25 cellular contexts compared by ENCODE assay signal in genomic region chr19:54704928-54705327, GRCh38. TPM values are rescaled to one million over a fixed set of nuclear protein-coding genes. Genes with fewer than 3 reads are reported as not detected.
DNase-seq lines count a peak whose midpoint lies in the region; ATAC-seq and TF ChIP-seq lines count a peak whose summit lies in the region.
"Had no signal": no experiment of that assay in that cellular context is flagged by ENCODE, and none has a peak within 500 bp of the region (broad histone marks: within the 10 kb centered on the region; RNA-seq: fewer than 3 reads in every experiment).

No MANE protein-coding gene starts in this region.

- peak; percentile 44 for DNase-seq in activated effector memory CD4-positive, alpha-beta T cell treated with anti-CD3 and anti-CD28 coated beads, Interleukin-2, amount 50 U/mL, for 16 hours
- no peak for DNase-seq in activated effector memory CD4-positive, alpha-beta T cell treated with Interleukin-2 at 50 U/mL for 16 hours
- DNase-seq in natural killer cell (no peak), posterior vena cava (ENCODE audit: low spot score) (peak; percentile 74)
- DNase-seq in activated T-cell treated with anti-CD3 and anti-CD28 coated beads, Interleukin-2, amount 50 U/mL, for 24 hours = no peak
- DNase-seq: 8988T; ACHN; AML-193; BE2C; Calu3; CD4-positive, alpha-beta T cell; COR-L47; DMS53; DMS79 treated with DMSO at 0.1 percent for 48 hours; GF-D8; H9 had no signal

- no peaks in the 10 kb centered on the region for H3K9me3 Mint-ChIP-seq in natural killer cell
- H3K9me3 Mint-ChIP-seq in activated T-cell treated with anti-CD3 and anti-CD28 coated beads, Interleukin-2, amount 50 U/mL, for 24 hours = no peaks in the 10 kb centered on the region
- H3K9me3 Mint-ChIP-seq: CD4-positive, alpha-beta T cell had no signal

- ATAC-seq in natural killer cell (no peak), HG02885 (IDR thresholded peaks at IDR 0.05; ENCODE audit: poor library complexity, unreplicated experiment) (no peak)
- ATAC-seq: A549, GM23338, HCT116 had no signal

- no peak overlapping the region for H3K27ac Mint-ChIP-seq in natural killer cell
- H3K27ac Mint-ChIP-seq in activated T-cell treated with anti-CD3 and anti-CD28 coated beads, Interleukin-2, amount 50 U/mL, for 24 hours = no peak overlapping the region
- H3K27ac Mint-ChIP-seq: CD14-positive monocyte; CD4-positive, alpha-beta T cell; CD8-positive, alpha-beta memory T cell; GM23338; H9 had no signal

- peaks cover 42 to 67% of the 10 kb centered on the region in 2 donors for H3K4me1 Mint-ChIP-seq in natural killer cell
- H3K4me1 Mint-ChIP-seq in activated T-cell treated with anti-CD3 and anti-CD28 coated beads, Interleukin-2, amount 50 U/mL, for 24 hours (ENCODE audit: low read depth) = peaks cover 3% of the 10 kb centered on the region
- H3K4me1 Mint-ChIP-seq: CD14-positive monocyte, GM23338, H9 had no signal

- peaks cover 49 to 55% of the 10 kb centered on the region in 2 donors for H3K27me3 Mint-ChIP-seq in natural killer cell (ENCODE audit: low read depth in 2 of 2)
- peaks cover 27% of the 10 kb centered on the region for H3K27me3 Mint-ChIP-seq in activated T-cell treated with anti-CD3 and anti-CD28 coated beads, Interleukin-2, amount 50 U/mL, for 24 hours

- peak overlapping the region; percentile 15 for H3K4me3 Mint-ChIP-seq in natural killer cell
- H3K4me3 Mint-ChIP-seq in activated T-cell treated with anti-CD3 and anti-CD28 coated beads, Interleukin-2, amount 50 U/mL, for 24 hours = no peak overlapping the region
- H3K4me3 Mint-ChIP-seq: CD14-positive monocyte; CD4-positive, alpha-beta T cell; CD8-positive, alpha-beta memory T cell; GM23338; H9 had no signal

- H3K36me3 Mint-ChIP-seq in natural killer cell = no peaks in the 10 kb centered on the region
- no peaks in the 10 kb centered on the region for H3K36me3 Mint-ChIP-seq in activated T-cell treated with anti-CD3 and anti-CD28 coated beads, Interleukin-2, amount 50 U/mL, for 24 hours (ENCODE audit: low read depth)
- H3K36me3 Mint-ChIP-seq: CD8-positive, alpha-beta memory T cell had no signal

- intact Hi-C loops in natural killer cell (cut with micrococcal nuclease) = loop anchor here (5.0 kb wide), 1 partner anchor 32 kb away; the partner anchor contains the start of gene KIR2DL3
- intact Hi-C loops in posterior vena cava (cut with DNase I) = no loop called here

- no peak for TF ChIP-seq CTCF in natural killer cell (IDR thresholded peaks at IDR 0.05)

RNA-seq across cellular contexts. Expression of gene KIR3DL3, which starts 19.3 kb away (rescaled TPM):
- total RNA-seq in natural killer cell (not detected), posterior vena cava (not detected)
- total RNA-seq: Calu3; CD4-positive, alpha-beta T cell; CD8-positive, alpha-beta memory T cell; Daoy; G401; GM23338; H4; H9 had no signal

RNA-seq across cellular contexts. Expression of gene KIR2DL3, which starts 33.4 kb away (rescaled TPM):
- total RNA-seq in natural killer cell (10 to 100 TPM; 40.7 to 57.3 (median 54.1) TPM), posterior vena cava (not detected)
- total RNA-seq: Calu3; CD4-positive, alpha-beta T cell; Daoy; G401; GM23338; H4; H9 had no signal

RNA-seq across cellular contexts. Expression of gene LILRB4, which starts 42.1 kb away (rescaled TPM):
- total RNA-seq in natural killer cell (1 to 10 TPM; 1.5 to 3.6 (median 2.5) TPM), posterior vena cava (1 to 10 TPM; 2.7 to 8.7 TPM)
- total RNA-seq: Calu3, G401, GM23338, H4, H9 had no signal

Comparison
In these comparisons a context has a peak if more than half of its experiments do, and no peak if none do; other contexts are left out.
1. DNase-seq: peak in activated effector memory CD4-positive, alpha-beta T cell treated with anti-CD3 and anti-CD28 coated beads, Interleukin-2, amount 50 U/mL, for 16 hours (single experiment) and posterior vena cava (single experiment); none in activated effector memory CD4-positive, alpha-beta T cell treated with Interleukin-2 at 50 U/mL for 16 hours (single experiment), natural killer cell (single experiment) and activated T-cell treated with anti-CD3 and anti-CD28 coated beads, Interleukin-2, amount 50 U/mL, for 24 hours (single experiment).
2. RNA of gene KIR2DL3, which starts 33.4 kb away (total RNA-seq): 40.7 to 57.3 TPM in natural killer cell; not detected in posterior vena cava; every median in the first group is over 10 times any median in the second.